In the genomic region with DNA sequence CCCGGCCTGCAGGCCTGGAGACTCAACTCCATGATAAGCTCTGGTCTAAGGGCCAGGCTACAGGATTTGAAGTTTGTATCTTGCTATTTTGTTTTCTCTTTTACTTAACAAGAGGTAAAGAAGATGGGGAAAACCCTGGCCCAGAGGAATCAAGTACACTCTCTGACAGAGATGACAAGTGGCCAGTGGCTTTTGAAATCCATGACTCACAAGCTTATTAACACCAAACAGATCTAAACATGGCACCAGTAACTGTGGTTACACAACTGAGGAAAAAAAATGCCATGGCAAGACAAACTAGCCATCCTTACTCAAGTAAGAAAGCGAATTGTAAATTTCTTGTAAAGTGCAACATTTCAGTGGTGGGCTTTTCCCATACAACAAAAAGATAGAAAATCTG, we compare ENCODE assay signal across 16 cellular contexts.
"Had no signal": no experiment of that assay in that cellular context is flagged by ENCODE, and none has a peak within 500 bp of the region (broad histone marks: within the 10 kb centered on the region; RNA-seq: fewer than 3 reads in every experiment).

No MANE protein-coding gene starts in this region.

- H3K4me3 ChIP-seq: cardiac muscle cell, right atrium auricular region, skin epidermis, tibial artery had no signal

- H3K4me3 Mint-ChIP-seq: activated B cell treated with CpG ODN at 0.5 μM for 24 hours; activated CD4-positive, alpha-beta T cell treated with anti-CD3 and anti-CD28 coated beads, Interleukin-2, amount 10 ng/mL, durations not matched to agents 7 days and 5 days; endodermal cell; nephron progenitor cell had no signal

- H3K9me3 Mint-ChIP-seq: activated CD4-positive, alpha-beta T cell treated with anti-CD3 and anti-CD28 coated beads, Interleukin-2, amount 10 ng/mL, durations not matched to agents 7 days and 5 days; endodermal cell; nephron progenitor cell had no signal

- H3K27ac ChIP-seq: cardiac muscle cell, foreskin keratinocyte, right atrium auricular region, skin epidermis, tibial artery had no signal

- ATAC-seq: foreskin keratinocyte had no signal

- H3K4me1 Mint-ChIP-seq: activated B cell treated with CpG ODN at 0.5 μM for 24 hours; activated CD4-positive, alpha-beta T cell treated with anti-CD3 and anti-CD28 coated beads, Interleukin-2, amount 10 ng/mL, durations not matched to agents 7 days and 5 days; endodermal cell; nephron progenitor cell had no signal

- H3K36me3 ChIP-seq: cardiac muscle cell, right atrium auricular region, tibial artery had no signal

- H3K27me3 Mint-ChIP-seq: activated B cell treated with CpG ODN at 0.5 μM for 24 hours; activated CD4-positive, alpha-beta T cell treated with anti-CD3 and anti-CD28 coated beads, Interleukin-2, amount 10 ng/mL, durations not matched to agents 7 days and 5 days had no signal

- H3K27me3 ChIP-seq: cardiac muscle cell, foreskin keratinocyte, right atrium auricular region, tibial artery had no signal

- DNase-seq: activated B cell treated with CpG ODN at 0.5 μM for 24 hours; activated CD4-positive, alpha-beta T cell treated with anti-CD3 and anti-CD28 coated beads, Interleukin-2, amount 10 ng/mL, durations not matched to agents 7 days and 5 days; activated CD8-positive, alpha-beta memory T cell treated with anti-CD3 and anti-CD28 coated beads for 24 hours; activated naive CD4-positive, alpha-beta T cell; aorta; endodermal cell; kidney glomerular epithelial cell; nephron progenitor cell; occipital lobe; stimulated activated CD4-positive, alpha-beta T cell treated with anti-CD3 and anti-CD28 coated beads, Interleukin-4, amount 100 ng/mL, for 24 hours; stimulated activated naive CD4-positive, alpha-beta T cell; tibial artery had no signal

- H3K4me1 ChIP-seq: foreskin keratinocyte, right atrium auricular region, tibial artery had no signal

- H3K9me3 ChIP-seq: right atrium auricular region, tibial artery had no signal
